In the genomic region with DNA sequence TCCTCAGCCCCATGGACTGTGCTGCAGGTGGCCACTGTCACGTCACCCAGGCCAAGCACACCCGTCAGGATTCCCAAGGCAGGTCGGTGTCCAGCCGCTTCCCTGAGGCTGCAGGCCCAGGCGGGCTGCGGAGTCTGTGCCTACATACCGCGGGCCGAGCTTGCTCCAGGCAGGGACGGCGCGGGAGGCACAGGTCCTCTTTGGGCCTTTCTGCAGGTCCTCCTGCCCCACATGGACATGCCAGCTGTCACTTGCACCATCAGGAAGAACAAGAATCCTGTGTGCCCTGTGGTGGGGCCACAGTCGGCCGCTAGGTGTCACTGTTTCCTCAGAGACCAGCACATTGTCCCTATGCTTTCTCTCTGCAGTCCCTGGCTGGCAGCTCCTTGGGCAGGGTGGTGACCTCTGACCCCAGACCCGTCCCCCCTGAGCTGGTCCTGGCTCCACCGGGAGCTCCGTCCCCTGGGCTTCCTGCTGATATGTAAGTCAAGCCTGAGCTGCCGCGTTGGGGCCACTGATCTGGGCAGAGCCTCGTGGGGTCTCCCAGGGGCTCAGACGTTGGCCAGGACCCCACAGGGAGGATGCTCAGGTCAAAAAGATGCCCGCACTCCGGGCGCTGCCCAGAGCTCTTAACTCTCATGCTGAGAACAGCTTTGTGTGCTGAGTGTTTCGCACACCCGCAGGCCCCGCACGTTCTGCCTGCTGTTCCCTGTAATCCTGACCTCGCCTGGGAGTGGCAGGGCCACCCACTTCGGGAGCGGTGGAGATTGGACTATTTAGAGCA, we compare ENCODE assay signal across 8 cellular contexts. TPM values are rescaled to one million over a fixed set of nuclear protein-coding genes. Genes with fewer than 3 reads are reported as not detected.
DNase-seq lines count a peak whose midpoint lies in the region; ATAC-seq and TF ChIP-seq lines count a peak whose summit lies in the region.

No MANE protein-coding gene starts in this region.

- no peak overlapping the region for H3K9ac ChIP-seq in DND-41 (ENCODE audit: low read depth, low read length)
- H3K9ac ChIP-seq in OCI-LY1 (ENCODE audit: low read length), result no peak overlapping the region

- ATAC-seq in DND-41 (ENCODE audit: insufficient read depth, low read depth), result peak; percentile 98
- no peak for ATAC-seq in HG03159 (IDR thresholded peaks at IDR 0.05; ENCODE audit: unreplicated experiment)

- TF ChIP-seq CTCF in DND-41 (IDR thresholded peaks at IDR 0.05; ENCODE audit: borderline replicate concordance, extremely low read depth, low read length, poor library complexity, severe bottlenecking) (peak; percentile 98), OCI-LY1 (IDR thresholded peaks at IDR 0.05; ENCODE audit: low read length) (peak; percentile 87)

- H3K4me1 ChIP-seq in DND-41 (ENCODE audit: insufficient read depth, low read length), result no peaks in the 10 kb centered on the region
- no peaks in the 10 kb centered on the region for H3K4me1 ChIP-seq in OCI-LY1 (ENCODE audit: insufficient read depth, low read length, severe bottlenecking)

- H3K79me2 ChIP-seq in DND-41 (ENCODE audit: insufficient read depth, low read length), result no peaks in the 10 kb centered on the region
- no peaks in the 10 kb centered on the region for H3K79me2 ChIP-seq in OCI-LY1 (ENCODE audit: insufficient read depth, low read length)

- H3K9me3 ChIP-seq in DND-41 (ENCODE audit: insufficient read depth, low read length, severe bottlenecking) (peaks cover 3% of the 10 kb centered on the region), OCI-LY1 (ENCODE audit: low read length) (peaks cover 6% of the 10 kb centered on the region; the same call in 1 of the 2 replicates)

- H2AFZ ChIP-seq in DND-41 (ENCODE audit: low read depth, low read length) (no peak overlapping the region), OCI-LY1 (ENCODE audit: low read length) (no peak overlapping the region)

- H4K20me1 ChIP-seq in DND-41 (ENCODE audit: insufficient read depth, low read length) (no peaks in the 10 kb centered on the region), OCI-LY1 (ENCODE audit: insufficient read depth, low read length) (no peaks in the 10 kb centered on the region)

- no peak overlapping the region for H3K27ac ChIP-seq in DND-41 (ENCODE audit: low read length)
- H3K27ac ChIP-seq in OCI-LY1 (ENCODE audit: low read depth, low read length, poor library complexity, severe bottlenecking), result no peak overlapping the region
- H3K27ac ChIP-seq in epithelial cell of prostate, result no peak overlapping the region

- no peaks in the 10 kb centered on the region for H3F3A ChIP-seq in OCI-LY1 (ENCODE audit: insufficient read depth, low read length)

- H3K27me3 ChIP-seq in DND-41 (ENCODE audit: insufficient read depth, low read length, poor library complexity) (no peaks in the 10 kb centered on the region), OCI-LY1 (ENCODE audit: insufficient read depth, low read length) (peaks cover 8% of the 10 kb centered on the region; the same call in 1 of the 2 replicates)

- no peaks in the 10 kb centered on the region for H3K9me2 ChIP-seq in OCI-LY1 (ENCODE audit: low read depth, low read length)

- H3K4me3 ChIP-seq in DND-41 (ENCODE audit: low read depth in 1 of 2, low read length in 2 of 2) (no peak overlapping the region), OCI-LY1 (ENCODE audit: low read depth, low read length, poor library complexity, severe bottlenecking) (no peak overlapping the region)

- H3K36me3 ChIP-seq in DND-41 (ENCODE audit: insufficient read depth, low read length) (no peaks in the 10 kb centered on the region), OCI-LY1 (ENCODE audit: insufficient read depth, low read length) (no peaks in the 10 kb centered on the region)

- H3K4me2 ChIP-seq in DND-41 (ENCODE audit: insufficient read depth, low read length) (no peak overlapping the region), OCI-LY1 (ENCODE audit: low read length) (no peak overlapping the region)

- DNase-seq in DND-41 (peak; percentile 78), HUDEP-2 (lab: John Stamatoyannopoulos, UW; ENCODE audit: unreplicated experiment in 76 of 76) (peak in 66 of 76 experiments; percentile 2 to 87 (median 56)), epithelial cell of prostate (ENCODE audit: low read depth, low spot score) (peak; percentile 14), mucosa of gallbladder (ENCODE audit: low spot score) (peak; percentile 86)
- DNase-seq in activated CD8-positive, alpha-beta memory T cell treated with anti-CD3 and anti-CD28 coated beads, Interleukin-2, amount 50 U/mL, for 4 hours, result peak; percentile 87
- DNase-seq in stimulated activated CD8-positive, alpha-beta memory T cell treated with anti-CD3 and anti-CD28 coated beads, Interleukin-4, amount 100 ng/mL, for 4 hours (ENCODE audit: low read depth in 2 of 2, low spot score in 1 of 2), result peak; percentile 53 to 80

RNA-seq across cellular contexts. Expression of gene AGXT, which starts 17.4 kb away (rescaled TPM):
- 1.6 TPM for total RNA-seq in mucosa of gallbladder

RNA-seq across cellular contexts. Expression of gene KIF1A, which starts 31.3 kb away (rescaled TPM):
- 1.6 TPM for total RNA-seq in mucosa of gallbladder

RNA-seq across cellular contexts. Expression of gene MAB21L4, which starts 44.7 kb away (rescaled TPM):
- 2.8 TPM for total RNA-seq in mucosa of gallbladder

RNA-seq across cellular contexts. Expression of gene CROCC2, which starts 54.9 kb away (rescaled TPM):
- total RNA-seq in mucosa of gallbladder, result 0.09 TPM

Comparison
In these comparisons a context has a peak if more than half of its experiments do, and no peak if none do; other contexts are left out.
1. DNase-seq: peak in every context shown above with its lines; median percentile 87 in activated CD8-positive, alpha-beta memory T cell treated with anti-CD3 and anti-CD28 coated beads, Interleukin-2, amount 50 U/mL, for 4 hours; 86 in mucosa of gallbladder; 78 in DND-41; 66 in stimulated activated CD8-positive, alpha-beta memory T cell treated with anti-CD3 and anti-CD28 coated beads, Interleukin-4, amount 100 ng/mL, for 4 hours; 56 in HUDEP-2; 14 in epithelial cell of prostate.